Comparison of ENCODE assay signal across 9 cellular contexts in genomic region chr19:17488593-17489391, GRCh38.
A peak's percentile ranks its signal among the peaks of the same experiment; 100 is the strongest.
DNase-seq lines count a peak whose midpoint lies in the region; ATAC-seq lines count a peak whose summit lies in the region.
"Had no signal": no experiment of that assay in that cellular context is flagged by ENCODE, and none has a peak within 500 bp of the region (broad histone marks: within the 10 kb centered on the region; RNA-seq: fewer than 3 reads in every experiment).

No MANE protein-coding gene starts in this region.

- peak; percentile 94 for ATAC-seq in activated naive CD8-positive, alpha-beta T cell treated with anti-CD3 and anti-CD28 coated beads, Interleukin-2, amount 50 U/mL, for 24 hours

- peak; percentile 16 for DNase-seq in NCI-H510A (lab: John Stamatoyannopoulos, UW)
- DNase-seq in NCI-H510A treated with DMSO at 0.1 percent for 48 hours (lab: John Stamatoyannopoulos, UW), result no peak
- peak; percentile 46 to 74 (median 70) for DNase-seq in T-helper 1 cell
- DNase-seq in activated naive CD8-positive, alpha-beta T cell treated with anti-CD3 and anti-CD28 coated beads, Interleukin-2, amount 50 U/mL, for 24 hours, result peak; percentile 86
- DNase-seq in stimulated activated CD8-positive, alpha-beta memory T cell treated with anti-CD3 and anti-CD28 coated beads, Interleukin-12 subunit alpha, Interleukin-12 subunit beta, amount 100 ng/mL, for 4 hours (ENCODE audit: low read depth), result peak; percentile 64
- DNase-seq in NCI-H1092 treated with DMSO at 0.1 percent for 48 hours (lab: John Stamatoyannopoulos, UW), result no peak
- no peak for DNase-seq in T1000 (lab: John Stamatoyannopoulos, UW)

- H3K27ac Mint-ChIP-seq in activated naive CD8-positive, alpha-beta T cell treated with anti-CD3 and anti-CD28 coated beads, Interleukin-2, amount 50 U/mL, for 24 hours, result peak overlapping the region; percentile 92

- peak overlapping the region; percentile 80 for H3K4me3 Mint-ChIP-seq in activated naive CD8-positive, alpha-beta T cell treated with anti-CD3 and anti-CD28 coated beads, Interleukin-2, amount 50 U/mL, for 24 hours

- no peaks in the 10 kb centered on the region for H3K27me3 ChIP-seq in layer of hippocampus (ENCODE audit: control insufficient read depth, insufficient read depth, low read length)

- H3K4me1 Mint-ChIP-seq in activated naive CD8-positive, alpha-beta T cell treated with anti-CD3 and anti-CD28 coated beads, Interleukin-2, amount 50 U/mL, for 24 hours, result peaks cover 37% of the 10 kb centered on the region

- no peaks in the 10 kb centered on the region for H3K9me3 Mint-ChIP-seq in activated naive CD8-positive, alpha-beta T cell treated with anti-CD3 and anti-CD28 coated beads, Interleukin-2, amount 50 U/mL, for 24 hours

- H3K27ac ChIP-seq in layer of hippocampus (ENCODE audit: low read depth, low read length), result peak overlapping the region; percentile 38
- H3K27ac ChIP-seq: C4-2B had no signal

- no peaks in the 10 kb centered on the region for H3K36me3 Mint-ChIP-seq in activated naive CD8-positive, alpha-beta T cell treated with anti-CD3 and anti-CD28 coated beads, Interleukin-2, amount 50 U/mL, for 24 hours (ENCODE audit: low read depth)

- H3K27me3 Mint-ChIP-seq in activated naive CD8-positive, alpha-beta T cell treated with anti-CD3 and anti-CD28 coated beads, Interleukin-2, amount 50 U/mL, for 24 hours, result no peaks in the 10 kb centered on the region

Comparison
In these comparisons a context has a peak if more than half of its experiments do, and no peak if none do; other contexts are left out.
1. DNase-seq: peak in NCI-H510A (single experiment), T-helper 1 cell (5 of 5), activated naive CD8-positive, alpha-beta T cell treated with anti-CD3 and anti-CD28 coated beads, Interleukin-2, amount 50 U/mL, for 24 hours (single experiment) and stimulated activated CD8-positive, alpha-beta memory T cell treated with anti-CD3 and anti-CD28 coated beads, Interleukin-12 subunit alpha, Interleukin-12 subunit beta, amount 100 ng/mL, for 4 hours (single experiment); none in NCI-H510A treated with DMSO at 0.1 percent for 48 hours (single experiment), NCI-H1092 treated with DMSO at 0.1 percent for 48 hours (single experiment) and T1000 (single experiment).